Comparison of ENCODE assay signal across 24 cellular contexts in the genomic region with DNA sequence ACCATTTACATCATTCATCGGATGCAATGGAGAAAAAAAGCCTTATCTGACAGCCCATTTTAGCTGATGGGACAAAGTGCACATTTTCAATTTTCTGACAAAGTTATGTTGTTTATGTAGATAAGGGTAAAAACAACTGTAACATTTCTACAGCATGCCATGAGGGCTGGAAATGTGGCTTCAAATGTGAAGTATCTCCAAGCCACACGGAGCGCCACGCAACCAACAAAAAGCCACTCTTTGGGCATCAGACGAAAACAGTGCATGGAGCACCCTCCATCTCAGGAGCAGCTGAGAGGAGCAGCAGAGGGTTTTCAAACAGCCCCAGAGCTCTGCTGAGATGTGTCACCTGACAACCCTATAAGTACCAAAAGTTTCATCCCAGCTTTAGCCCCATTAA.
A peak's percentile ranks its signal among the peaks of the same experiment; 100 is the strongest.
DNase-seq lines count a peak whose midpoint lies in the region; ATAC-seq and TF ChIP-seq lines count a peak whose summit lies in the region.
"Had no signal": no experiment of that assay in that cellular context is flagged by ENCODE, and none has a peak within 500 bp of the region (broad histone marks: within the 10 kb centered on the region; RNA-seq: fewer than 3 reads in every experiment).

No MANE protein-coding gene starts in this region.

- H3K27me3 ChIP-seq in esophagus muscularis mucosa (no peaks in the 10 kb centered on the region), testis (no peaks in the 10 kb centered on the region)
- H3K27me3 ChIP-seq: BE2C, BLaER1 had no signal

- H3K36me3 ChIP-seq in esophagus muscularis mucosa: no peaks in the 10 kb centered on the region
- H3K36me3 ChIP-seq in testis (ENCODE audit: low read depth, missing control alignments): no peaks in the 10 kb centered on the region
- H3K36me3 ChIP-seq: BE2C, BLaER1 had no signal

- H3K27ac ChIP-seq in esophagus muscularis mucosa (replicated peaks in 1 of 4) (no peak overlapping the region), testis (no peak overlapping the region)
- H3K27ac ChIP-seq: 22Rv1, BLaER1 had no signal

- ATAC-seq in HG02970 (IDR thresholded peaks at IDR 0.05; ENCODE audit: low FRiP score, unreplicated experiment): no peak
- ATAC-seq: GM12878 had no signal

- no peak for TF ChIP-seq EP300 in esophagus muscularis mucosa (IDR thresholded peaks at IDR 0.05)

- no peaks in the 10 kb centered on the region for H3K4me1 ChIP-seq in esophagus muscularis mucosa
- H3K4me1 ChIP-seq in testis: no peaks in the 10 kb centered on the region
- H3K4me1 ChIP-seq: BE2C, BLaER1 had no signal

- TF ChIP-seq POLR2A in esophagus muscularis mucosa (IDR thresholded peaks at IDR 0.05; ENCODE audit: low read depth): no peak
- TF ChIP-seq POLR2A in testis (IDR thresholded peaks at IDR 0.05): no peak

- no peak for TF ChIP-seq CTCF in esophagus muscularis mucosa (IDR thresholded peaks at IDR 0.05)
- no peak for TF ChIP-seq CTCF in testis (IDR thresholded peaks at IDR 0.05)

- intact Hi-C loops in esophagus muscularis mucosa (cut with DNase I): no loop called here
- intact Hi-C loops in testis (cut with DNase I; ENCODE audit: low total_unique reads): no loop called here

- whole genome bisulfite sequencing in esophagus muscularis mucosa: 96% methylated on average over 5 of the region's 5 CpGs
- WGBS in testis, 2 donors: 61 to 66% methylated on average over 5 of the region's 5 CpGs

- H3K9me3 ChIP-seq in esophagus muscularis mucosa (peaks cover 0 to 8% (median 1%) of the 10 kb centered on the region in 4 donors), testis (no peaks in the 10 kb centered on the region)
- H3K9me3 ChIP-seq: BE2C had no signal

- H3K4me3 ChIP-seq in esophagus muscularis mucosa (no peak overlapping the region), testis (no peak overlapping the region)
- H3K4me3 ChIP-seq: BLaER1, GM12878 had no signal

- peak; percentile 8 for DNase-seq in ecto neural progenitor cell (ENCODE audit: low spot score)
- peak; percentile 53 for DNase-seq in esophagus muscularis mucosa (ENCODE audit: extremely low spot score)
- peak; percentile 53 for DNase-seq in testis
- DNase-seq in ureter (ENCODE audit: low spot score): peak; percentile 24
- DNase-seq in T1000 (lab: John Stamatoyannopoulos, UW): no peak
- DNase-seq in A172 (ENCODE audit: low spot score): no peak
- DNase-seq: ACHN; BE2C; C1 segment of cervical spinal cord; CD4-positive, alpha-beta memory T cell; CD4-positive, CD25-positive, alpha-beta regulatory T cell; CD8-positive, alpha-beta memory T cell; COR-L47; DMS 273 treated with DMSO at 0.1 percent for 48 hours; DMS153; DMS53; DMS79; DND-41; EL; GDM1 had no signal

Comparison
In these comparisons a context has a peak if more than half of its experiments do, and no peak if none do; other contexts are left out.
1. DNase-seq: peak in ecto neural progenitor cell (single experiment), esophagus muscularis mucosa (single experiment), testis (single experiment) and ureter (single experiment); none in T1000 (single experiment) and A172 (single experiment).